1 cellular context compared by ENCODE assay signal in genomic region chr22:36913431-36914382, GRCh38.
TF ChIP-seq lines count a peak whose summit lies in the region.

CSF2RB (plus strand) TSS chr22:36913628; CDS start chr22:36922208, 8,580 bp downstream.

TF ChIP-seq in liver, 16 proteins besides CTCF, POLR2A, EP300 and RAD21 (continued from another document):
- TF ChIP-seq, protein P1, sequence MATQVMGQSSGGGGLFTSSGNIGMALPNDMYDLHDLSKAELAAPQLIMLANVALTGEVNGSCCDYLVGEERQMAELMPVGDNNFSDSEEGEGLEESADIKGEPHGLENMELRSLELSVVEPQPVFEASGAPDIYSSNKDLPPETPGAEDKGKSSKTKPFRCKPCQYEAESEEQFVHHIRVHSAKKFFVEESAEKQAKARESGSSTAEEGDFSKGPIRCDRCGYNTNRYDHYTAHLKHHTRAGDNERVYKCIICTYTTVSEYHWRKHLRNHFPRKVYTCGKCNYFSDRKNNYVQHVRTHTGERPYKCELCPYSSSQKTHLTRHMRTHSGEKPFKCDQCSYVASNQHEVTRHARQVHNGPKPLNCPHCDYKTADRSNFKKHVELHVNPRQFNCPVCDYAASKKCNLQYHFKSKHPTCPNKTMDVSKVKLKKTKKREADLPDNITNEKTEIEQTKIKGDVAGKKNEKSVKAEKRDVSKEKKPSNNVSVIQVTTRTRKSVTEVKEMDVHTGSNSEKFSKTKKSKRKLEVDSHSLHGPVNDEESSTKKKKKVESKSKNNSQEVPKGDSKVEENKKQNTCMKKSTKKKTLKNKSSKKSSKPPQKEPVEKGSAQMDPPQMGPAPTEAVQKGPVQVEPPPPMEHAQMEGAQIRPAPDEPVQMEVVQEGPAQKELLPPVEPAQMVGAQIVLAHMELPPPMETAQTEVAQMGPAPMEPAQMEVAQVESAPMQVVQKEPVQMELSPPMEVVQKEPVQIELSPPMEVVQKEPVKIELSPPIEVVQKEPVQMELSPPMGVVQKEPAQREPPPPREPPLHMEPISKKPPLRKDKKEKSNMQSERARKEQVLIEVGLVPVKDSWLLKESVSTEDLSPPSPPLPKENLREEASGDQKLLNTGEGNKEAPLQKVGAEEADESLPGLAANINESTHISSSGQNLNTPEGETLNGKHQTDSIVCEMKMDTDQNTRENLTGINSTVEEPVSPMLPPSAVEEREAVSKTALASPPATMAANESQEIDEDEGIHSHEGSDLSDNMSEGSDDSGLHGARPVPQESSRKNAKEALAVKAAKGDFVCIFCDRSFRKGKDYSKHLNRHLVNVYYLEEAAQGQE (IDR thresholded peaks at IDR 0.05), result no peak
